1 cellular context compared by ENCODE assay signal in the genomic region with DNA sequence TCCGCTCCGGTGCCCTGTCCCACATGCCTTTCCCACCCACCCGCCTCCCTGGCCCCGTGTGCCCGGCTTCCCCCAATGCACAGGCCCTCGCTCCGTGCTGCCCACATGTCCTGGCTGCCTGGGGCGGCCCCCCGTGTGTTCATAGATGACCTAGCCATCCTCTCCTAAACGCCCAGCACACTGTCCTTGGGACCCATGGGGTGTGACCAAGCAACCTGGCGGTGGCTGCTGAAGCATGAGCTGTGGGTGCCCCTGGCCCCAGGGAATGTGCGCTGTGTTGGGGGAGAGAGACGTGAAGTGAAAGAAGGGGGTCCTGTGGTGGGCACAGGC.
TF ChIP-seq lines count a peak whose summit lies in the region.

No MANE protein-coding gene starts in this region.

TF ChIP-seq in SK-N-SH, 30 proteins besides CTCF, POLR2A, EP300 and RAD21:
- TF ChIP-seq, protein P1, sequence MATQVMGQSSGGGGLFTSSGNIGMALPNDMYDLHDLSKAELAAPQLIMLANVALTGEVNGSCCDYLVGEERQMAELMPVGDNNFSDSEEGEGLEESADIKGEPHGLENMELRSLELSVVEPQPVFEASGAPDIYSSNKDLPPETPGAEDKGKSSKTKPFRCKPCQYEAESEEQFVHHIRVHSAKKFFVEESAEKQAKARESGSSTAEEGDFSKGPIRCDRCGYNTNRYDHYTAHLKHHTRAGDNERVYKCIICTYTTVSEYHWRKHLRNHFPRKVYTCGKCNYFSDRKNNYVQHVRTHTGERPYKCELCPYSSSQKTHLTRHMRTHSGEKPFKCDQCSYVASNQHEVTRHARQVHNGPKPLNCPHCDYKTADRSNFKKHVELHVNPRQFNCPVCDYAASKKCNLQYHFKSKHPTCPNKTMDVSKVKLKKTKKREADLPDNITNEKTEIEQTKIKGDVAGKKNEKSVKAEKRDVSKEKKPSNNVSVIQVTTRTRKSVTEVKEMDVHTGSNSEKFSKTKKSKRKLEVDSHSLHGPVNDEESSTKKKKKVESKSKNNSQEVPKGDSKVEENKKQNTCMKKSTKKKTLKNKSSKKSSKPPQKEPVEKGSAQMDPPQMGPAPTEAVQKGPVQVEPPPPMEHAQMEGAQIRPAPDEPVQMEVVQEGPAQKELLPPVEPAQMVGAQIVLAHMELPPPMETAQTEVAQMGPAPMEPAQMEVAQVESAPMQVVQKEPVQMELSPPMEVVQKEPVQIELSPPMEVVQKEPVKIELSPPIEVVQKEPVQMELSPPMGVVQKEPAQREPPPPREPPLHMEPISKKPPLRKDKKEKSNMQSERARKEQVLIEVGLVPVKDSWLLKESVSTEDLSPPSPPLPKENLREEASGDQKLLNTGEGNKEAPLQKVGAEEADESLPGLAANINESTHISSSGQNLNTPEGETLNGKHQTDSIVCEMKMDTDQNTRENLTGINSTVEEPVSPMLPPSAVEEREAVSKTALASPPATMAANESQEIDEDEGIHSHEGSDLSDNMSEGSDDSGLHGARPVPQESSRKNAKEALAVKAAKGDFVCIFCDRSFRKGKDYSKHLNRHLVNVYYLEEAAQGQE (IDR thresholded peaks at IDR 0.05; ENCODE audit: low read depth, low read length), result no peak
- no peak for TF ChIP-seq MXI1 (IDR thresholded peaks at IDR 0.05; ENCODE audit: low read depth, low read length)
- no peak for TF ChIP-seq EZH2phosphoT487 (IDR thresholded peaks at IDR 0.05; ENCODE audit: borderline replicate concordance, low read depth)
- no peak for TF ChIP-seq MEF2A (IDR thresholded peaks at IDR 0.05; ENCODE audit: borderline replicate concordance, low read depth)
- TF ChIP-seq, protein P2, sequence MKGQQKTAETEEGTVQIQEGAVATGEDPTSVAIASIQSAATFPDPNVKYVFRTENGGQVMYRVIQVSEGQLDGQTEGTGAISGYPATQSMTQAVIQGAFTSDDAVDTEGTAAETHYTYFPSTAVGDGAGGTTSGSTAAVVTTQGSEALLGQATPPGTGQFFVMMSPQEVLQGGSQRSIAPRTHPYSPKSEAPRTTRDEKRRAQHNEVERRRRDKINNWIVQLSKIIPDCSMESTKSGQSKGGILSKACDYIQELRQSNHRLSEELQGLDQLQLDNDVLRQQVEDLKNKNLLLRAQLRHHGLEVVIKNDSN (IDR thresholded peaks at IDR 0.05; ENCODE audit: borderline replicate concordance, low read depth), result no peak
- TF ChIP-seq, protein P3, sequence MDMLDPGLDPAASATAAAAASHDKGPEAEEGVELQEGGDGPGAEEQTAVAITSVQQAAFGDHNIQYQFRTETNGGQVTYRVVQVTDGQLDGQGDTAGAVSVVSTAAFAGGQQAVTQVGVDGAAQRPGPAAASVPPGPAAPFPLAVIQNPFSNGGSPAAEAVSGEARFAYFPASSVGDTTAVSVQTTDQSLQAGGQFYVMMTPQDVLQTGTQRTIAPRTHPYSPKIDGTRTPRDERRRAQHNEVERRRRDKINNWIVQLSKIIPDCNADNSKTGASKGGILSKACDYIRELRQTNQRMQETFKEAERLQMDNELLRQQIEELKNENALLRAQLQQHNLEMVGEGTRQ (IDR thresholded peaks at IDR 0.05; ENCODE audit: borderline replicate concordance, low read depth, low read length), result no peak
- TF ChIP-seq TAF1 (IDR thresholded peaks at IDR 0.05; ENCODE audit: borderline replicate concordance, low read depth, low read length), result no peak
- TF ChIP-seq, protein P4, sequence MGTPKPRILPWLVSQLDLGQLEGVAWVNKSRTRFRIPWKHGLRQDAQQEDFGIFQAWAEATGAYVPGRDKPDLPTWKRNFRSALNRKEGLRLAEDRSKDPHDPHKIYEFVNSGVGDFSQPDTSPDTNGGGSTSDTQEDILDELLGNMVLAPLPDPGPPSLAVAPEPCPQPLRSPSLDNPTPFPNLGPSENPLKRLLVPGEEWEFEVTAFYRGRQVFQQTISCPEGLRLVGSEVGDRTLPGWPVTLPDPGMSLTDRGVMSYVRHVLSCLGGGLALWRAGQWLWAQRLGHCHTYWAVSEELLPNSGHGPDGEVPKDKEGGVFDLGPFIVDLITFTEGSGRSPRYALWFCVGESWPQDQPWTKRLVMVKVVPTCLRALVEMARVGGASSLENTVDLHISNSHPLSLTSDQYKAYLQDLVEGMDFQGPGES (IDR thresholded peaks at IDR 0.05; ENCODE audit: low read depth, low read length), result no peak
- TF ChIP-seq TEAD4 (IDR thresholded peaks at IDR 0.05; ENCODE audit: borderline replicate concordance, insufficient read depth), result no peak
- no peak for TF ChIP-seq FOXM1 (IDR thresholded peaks at IDR 0.05; ENCODE audit: low read depth)
- no peak for TF ChIP-seq NFIC (IDR thresholded peaks at IDR 0.05; ENCODE audit: borderline replicate concordance)
TF ChIP-seq in SK-N-SH: peak in this region for 0.
